Comparison of ENCODE assay signal across 1 cellular context in the genomic region with DNA sequence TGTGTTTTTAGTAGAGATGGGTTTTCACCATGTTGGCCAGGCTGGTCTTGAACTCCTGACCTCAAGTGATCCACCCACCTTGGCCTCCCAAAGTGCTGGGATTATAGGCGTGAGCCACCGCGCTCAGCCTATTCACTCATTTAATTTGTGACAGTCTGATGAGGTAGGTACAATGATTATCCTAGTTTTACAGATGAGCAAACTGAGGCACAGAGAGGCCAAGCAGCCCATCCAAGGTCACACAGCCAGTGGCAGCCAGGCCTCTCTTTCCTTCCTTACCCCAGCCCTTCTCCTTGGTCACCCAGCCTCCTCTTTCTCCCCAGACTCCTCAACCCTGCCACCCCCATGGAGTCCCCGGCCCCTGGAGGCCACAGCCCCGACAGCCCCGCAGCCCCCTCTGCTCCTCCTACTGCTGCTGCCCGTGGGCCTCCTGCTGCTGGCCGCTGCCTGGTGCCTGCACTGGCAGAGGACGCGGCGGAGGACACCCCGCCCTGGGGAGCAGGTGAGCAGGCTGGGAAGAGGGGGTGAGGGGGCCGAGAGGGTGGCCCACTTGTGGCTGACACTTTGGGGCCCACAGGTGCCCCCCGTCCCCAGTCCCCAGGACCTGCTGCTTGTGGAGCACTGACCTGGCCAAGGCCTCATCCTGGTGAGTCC.
TF ChIP-seq lines count a peak whose summit lies in the region.

No MANE protein-coding gene starts in this region.

TF ChIP-seq in A549, 52 proteins besides CTCF, POLR2A, EP300 and RAD21:
- TF ChIP-seq BHLHE40 (IDR thresholded peaks at IDR 0.05; ENCODE audit: low read depth, low read length) = no peak
- no peak for TF ChIP-seq KDM5A (IDR thresholded peaks at IDR 0.05)
- TF ChIP-seq ZFP36 (IDR thresholded peaks at IDR 0.05; ENCODE audit: borderline replicate concordance, partially characterized antibody) = peak; percentile 62
- TF ChIP-seq ZSCAN20 (CRISPR knock-in tag; IDR thresholded peaks at IDR 0.05) = no peak
TF ChIP-seq in A549: peak in this region for 1.
